Comparison of ENCODE assay signal across 1 cellular context in the genomic region with DNA sequence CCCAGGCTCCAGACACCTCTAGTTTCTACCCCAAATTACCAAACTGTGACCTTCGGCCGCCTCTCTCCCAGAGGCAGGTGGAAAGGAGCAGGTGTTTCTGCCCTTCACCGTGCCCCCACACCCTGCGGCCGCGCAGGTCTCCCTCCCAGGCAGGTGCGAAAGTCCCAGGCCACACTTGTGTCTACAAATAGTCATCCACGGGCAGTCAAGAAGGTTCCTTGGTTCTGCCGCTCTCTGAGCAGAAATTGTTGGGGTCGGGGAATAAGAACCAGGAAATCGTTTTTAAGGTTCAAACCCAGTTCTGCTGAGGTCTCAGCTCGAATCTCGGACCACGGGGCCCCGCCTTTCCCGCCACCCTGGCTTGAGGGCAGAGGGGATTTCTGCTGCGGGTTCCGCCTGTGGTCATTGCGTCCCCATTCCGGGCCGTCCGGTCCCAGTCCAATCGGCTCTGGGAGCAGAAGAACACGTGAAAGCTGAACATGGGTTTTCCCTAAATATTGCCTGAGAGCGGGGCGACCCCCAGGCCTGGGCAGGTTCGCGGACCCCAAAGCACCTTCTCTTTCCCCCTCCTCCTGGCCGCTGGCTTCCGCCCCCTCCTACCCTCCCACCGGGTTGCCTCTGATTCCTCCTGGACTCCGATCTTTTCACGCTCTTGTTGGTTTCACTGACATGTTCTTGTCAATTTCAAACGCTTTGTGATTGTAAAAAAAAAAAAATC.
TF ChIP-seq lines count a peak whose summit lies in the region.

No MANE protein-coding gene starts in this region.

TF ChIP-seq in GM12878, 131 proteins besides CTCF, POLR2A, EP300 and RAD21 (continued from another document):
- TF ChIP-seq NR2F1 (conservative IDR thresholded peaks at IDR 0.05) (peak; percentile 67; the same call in 1 of the 2 replicates), NFXL1 (IDR thresholded peaks at IDR 0.05; ENCODE audit: borderline replicate concordance) (no peak), IKZF1 (conservative IDR thresholded peaks at IDR 0.05) (peak; percentile 43), GATAD2B (conservative IDR thresholded peaks at IDR 0.05; ENCODE audit: low read depth) (peak; percentile 30), MEF2B (IDR thresholded peaks at IDR 0.05; ENCODE audit: partially characterized antibody, poor library complexity, severe bottlenecking) (peak; percentile 38), GABPA (IDR thresholded peaks at IDR 0.05; ENCODE audit: low read depth) (no peak), TARDBP (IDR thresholded peaks at IDR 0.05; ENCODE audit: borderline replicate concordance) (no peak), TCF3 (IDR thresholded peaks at IDR 0.05; ENCODE audit: borderline replicate concordance, insufficient read depth, low read depth, low read length) (peak; percentile 59), SIX5 (IDR thresholded peaks at IDR 0.05; ENCODE audit: low read depth, low read length, severe bottlenecking) (no peak)
- TF ChIP-seq, protein P1, sequence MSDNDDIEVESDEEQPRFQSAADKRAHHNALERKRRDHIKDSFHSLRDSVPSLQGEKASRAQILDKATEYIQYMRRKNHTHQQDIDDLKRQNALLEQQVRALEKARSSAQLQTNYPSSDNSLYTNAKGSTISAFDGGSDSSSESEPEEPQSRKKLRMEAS (IDR thresholded peaks at IDR 0.05; ENCODE audit: low read depth, low read length) = no peak
- TF ChIP-seq, protein P2, sequence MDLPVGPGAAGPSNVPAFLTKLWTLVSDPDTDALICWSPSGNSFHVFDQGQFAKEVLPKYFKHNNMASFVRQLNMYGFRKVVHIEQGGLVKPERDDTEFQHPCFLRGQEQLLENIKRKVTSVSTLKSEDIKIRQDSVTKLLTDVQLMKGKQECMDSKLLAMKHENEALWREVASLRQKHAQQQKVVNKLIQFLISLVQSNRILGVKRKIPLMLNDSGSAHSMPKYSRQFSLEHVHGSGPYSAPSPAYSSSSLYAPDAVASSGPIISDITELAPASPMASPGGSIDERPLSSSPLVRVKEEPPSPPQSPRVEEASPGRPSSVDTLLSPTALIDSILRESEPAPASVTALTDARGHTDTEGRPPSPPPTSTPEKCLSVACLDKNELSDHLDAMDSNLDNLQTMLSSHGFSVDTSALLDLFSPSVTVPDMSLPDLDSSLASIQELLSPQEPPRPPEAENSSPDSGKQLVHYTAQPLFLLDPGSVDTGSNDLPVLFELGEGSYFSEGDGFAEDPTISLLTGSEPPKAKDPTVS (IDR thresholded peaks at IDR 0.05; ENCODE audit: low read depth, low read length) = no peak
- TF ChIP-seq, protein P3, sequence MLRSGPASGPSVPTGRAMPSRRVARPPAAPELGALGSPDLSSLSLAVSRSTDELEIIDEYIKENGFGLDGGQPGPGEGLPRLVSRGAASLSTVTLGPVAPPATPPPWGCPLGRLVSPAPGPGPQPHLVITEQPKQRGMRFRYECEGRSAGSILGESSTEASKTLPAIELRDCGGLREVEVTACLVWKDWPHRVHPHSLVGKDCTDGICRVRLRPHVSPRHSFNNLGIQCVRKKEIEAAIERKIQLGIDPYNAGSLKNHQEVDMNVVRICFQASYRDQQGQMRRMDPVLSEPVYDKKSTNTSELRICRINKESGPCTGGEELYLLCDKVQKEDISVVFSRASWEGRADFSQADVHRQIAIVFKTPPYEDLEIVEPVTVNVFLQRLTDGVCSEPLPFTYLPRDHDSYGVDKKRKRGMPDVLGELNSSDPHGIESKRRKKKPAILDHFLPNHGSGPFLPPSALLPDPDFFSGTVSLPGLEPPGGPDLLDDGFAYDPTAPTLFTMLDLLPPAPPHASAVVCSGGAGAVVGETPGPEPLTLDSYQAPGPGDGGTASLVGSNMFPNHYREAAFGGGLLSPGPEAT (IDR thresholded peaks at IDR 0.05; ENCODE audit: low read depth) = peak; percentile 58
